ENCODE assay signal across 1 cellular context in the genomic region with DNA sequence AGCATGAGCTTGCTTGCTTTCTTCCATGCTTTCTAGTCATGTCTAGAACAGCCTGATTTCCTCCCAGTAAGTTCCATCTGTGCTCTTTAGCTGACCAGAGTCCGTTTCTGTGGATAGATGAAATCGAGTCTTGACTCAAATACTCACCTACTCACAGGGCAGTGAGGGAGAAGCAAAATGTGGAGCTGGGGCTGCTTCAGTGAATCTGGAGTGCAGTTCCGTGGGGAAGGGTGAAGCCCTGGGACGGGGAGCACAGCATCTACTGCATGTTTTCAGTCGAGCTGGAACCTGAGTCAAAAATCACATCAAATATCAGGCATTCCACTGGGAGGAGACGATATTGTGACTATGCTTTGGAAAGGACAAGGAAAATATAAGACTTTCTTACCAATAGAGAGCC.
TF ChIP-seq lines count a peak whose summit lies in the region.

No MANE protein-coding gene starts in this region.

TF ChIP-seq in GM23338, 12 proteins besides CTCF, POLR2A, EP300 and RAD21 (continued from another document):
- TF ChIP-seq, protein P1, sequence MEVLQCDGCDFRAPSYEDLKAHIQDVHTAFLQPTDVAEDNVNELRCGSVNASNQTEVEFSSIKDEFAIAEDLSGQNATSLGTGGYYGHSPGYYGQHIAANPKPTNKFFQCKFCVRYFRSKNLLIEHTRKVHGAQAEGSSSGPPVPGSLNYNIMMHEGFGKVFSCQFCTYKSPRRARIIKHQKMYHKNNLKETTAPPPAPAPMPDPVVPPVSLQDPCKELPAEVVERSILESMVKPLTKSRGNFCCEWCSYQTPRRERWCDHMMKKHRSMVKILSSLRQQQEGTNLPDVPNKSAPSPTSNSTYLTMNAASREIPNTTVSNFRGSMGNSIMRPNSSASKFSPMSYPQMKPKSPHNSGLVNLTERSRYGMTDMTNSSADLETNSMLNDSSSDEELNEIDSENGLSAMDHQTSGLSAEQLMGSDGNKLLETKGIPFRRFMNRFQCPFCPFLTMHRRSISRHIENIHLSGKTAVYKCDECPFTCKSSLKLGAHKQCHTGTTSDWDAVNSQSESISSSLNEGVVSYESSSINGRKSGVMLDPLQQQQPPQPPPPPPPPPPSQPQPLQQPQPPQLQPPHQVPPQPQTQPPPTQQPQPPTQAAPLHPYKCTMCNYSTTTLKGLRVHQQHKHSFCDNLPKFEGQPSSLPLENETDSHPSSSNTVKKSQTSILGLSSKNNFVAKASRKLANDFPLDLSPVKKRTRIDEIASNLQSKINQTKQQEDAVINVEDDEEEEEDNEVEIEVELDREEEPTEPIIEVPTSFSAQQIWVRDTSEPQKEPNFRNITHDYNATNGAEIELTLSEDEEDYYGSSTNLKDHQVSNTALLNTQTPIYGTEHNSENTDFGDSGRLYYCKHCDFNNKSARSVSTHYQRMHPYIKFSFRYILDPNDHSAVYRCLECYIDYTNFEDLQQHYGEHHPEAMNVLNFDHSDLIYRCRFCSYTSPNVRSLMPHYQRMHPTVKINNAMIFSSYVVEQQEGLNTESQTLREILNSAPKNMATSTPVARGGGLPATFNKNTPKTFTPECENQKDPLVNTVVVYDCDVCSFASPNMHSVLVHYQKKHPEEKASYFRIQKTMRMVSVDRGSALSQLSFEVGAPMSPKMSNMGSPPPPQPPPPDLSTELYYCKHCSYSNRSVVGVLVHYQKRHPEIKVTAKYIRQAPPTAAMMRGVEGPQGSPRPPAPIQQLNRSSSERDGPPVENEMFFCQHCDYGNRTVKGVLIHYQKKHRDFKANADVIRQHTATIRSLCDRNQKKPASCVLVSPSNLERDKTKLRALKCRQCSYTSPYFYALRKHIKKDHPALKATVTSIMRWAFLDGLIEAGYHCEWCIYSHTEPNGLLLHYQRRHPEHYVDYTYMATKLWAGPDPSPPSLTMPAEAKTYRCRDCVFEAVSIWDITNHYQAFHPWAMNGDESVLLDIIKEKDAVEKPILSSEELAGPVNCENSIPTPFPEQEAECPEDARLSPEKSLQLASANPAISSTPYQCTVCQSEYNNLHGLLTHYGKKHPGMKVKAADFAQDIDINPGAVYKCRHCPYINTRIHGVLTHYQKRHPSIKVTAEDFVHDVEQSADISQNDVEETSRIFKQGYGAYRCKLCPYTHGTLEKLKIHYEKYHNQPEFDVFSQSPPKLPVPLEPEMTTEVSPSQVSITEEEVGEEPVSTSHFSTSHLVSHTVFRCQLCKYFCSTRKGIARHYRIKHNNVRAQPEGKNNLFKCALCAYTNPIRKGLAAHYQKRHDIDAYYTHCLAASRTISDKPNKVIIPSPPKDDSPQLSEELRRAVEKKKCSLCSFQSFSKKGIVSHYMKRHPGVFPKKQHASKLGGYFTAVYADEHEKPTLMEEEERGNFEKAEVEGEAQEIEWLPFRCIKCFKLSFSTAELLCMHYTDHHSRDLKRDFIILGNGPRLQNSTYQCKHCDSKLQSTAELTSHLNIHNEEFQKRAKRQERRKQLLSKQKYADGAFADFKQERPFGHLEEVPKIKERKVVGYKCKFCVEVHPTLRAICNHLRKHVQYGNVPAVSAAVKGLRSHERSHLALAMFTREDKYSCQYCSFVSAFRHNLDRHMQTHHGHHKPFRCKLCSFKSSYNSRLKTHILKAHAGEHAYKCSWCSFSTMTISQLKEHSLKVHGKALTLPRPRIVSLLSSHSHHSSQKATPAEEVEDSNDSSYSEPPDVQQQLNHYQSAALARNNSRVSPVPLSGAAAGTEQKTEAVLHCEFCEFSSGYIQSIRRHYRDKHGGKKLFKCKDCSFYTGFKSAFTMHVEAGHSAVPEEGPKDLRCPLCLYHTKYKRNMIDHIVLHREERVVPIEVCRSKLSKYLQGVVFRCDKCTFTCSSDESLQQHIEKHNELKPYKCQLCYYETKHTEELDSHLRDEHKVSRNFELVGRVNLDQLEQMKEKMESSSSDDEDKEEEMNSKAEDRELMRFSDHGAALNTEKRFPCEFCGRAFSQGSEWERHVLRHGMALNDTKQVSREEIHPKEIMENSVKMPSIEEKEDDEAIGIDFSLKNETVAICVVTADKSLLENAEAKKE (CRISPR knock-in tag; IDR thresholded peaks at IDR 0.05), result no peak
- TF ChIP-seq CREB1 (CRISPR knock-in tag; IDR thresholded peaks at IDR 0.05; ENCODE audit: low read depth), result no peak
- no peak for TF ChIP-seq NANOG (IDR thresholded peaks at IDR 0.05; ENCODE audit: borderline replicate concordance)
- no peak for TF ChIP-seq POLR2AphosphoS5 (IDR thresholded peaks at IDR 0.05; ENCODE audit: low read depth)
- no peak for TF ChIP-seq JUNB (IDR thresholded peaks at IDR 0.05; ENCODE audit: unreplicated experiment)
